Comparison of ENCODE assay signal across 8 cellular contexts in genomic region chr2:237693281-237694039, GRCh38.
A peak's percentile ranks its signal among the peaks of the same experiment; 100 is the strongest.
DNase-seq lines count a peak whose midpoint lies in the region; ATAC-seq and TF ChIP-seq lines count a peak whose summit lies in the region.

No MANE protein-coding gene starts in this region.

- H3K27me3 Mint-ChIP-seq in HFFc6 (ENCODE audit: insufficient read depth) (no peaks in the 10 kb centered on the region; the same call in 1 of the 2 replicates), progenitor cell of endocrine pancreas (peaks cover 10% of the 10 kb centered on the region)
- H3K27me3 Mint-ChIP-seq in T-helper 1 cell treated with Interleukin-12 subunit alpha and Interleukin-12 subunit beta and Interleukin-4 antibody, amounts not matched to agents 30 μg/mL and 1 μg/mL, for 36 hours (ENCODE audit: low read depth) = no peaks in the 10 kb centered on the region

- peaks cover 10% of the 10 kb centered on the region; the same call in 1 of the 2 replicates for H3K36me3 Mint-ChIP-seq in HFFc6 (ENCODE audit: low read depth)
- H3K36me3 Mint-ChIP-seq in T-helper 1 cell treated with Interleukin-12 subunit alpha and Interleukin-12 subunit beta and Interleukin-4 antibody, amounts not matched to agents 30 μg/mL and 1 μg/mL, for 36 hours (ENCODE audit: low read depth) = peaks cover 15% of the 10 kb centered on the region
- H3K36me3 Mint-ChIP-seq in progenitor cell of endocrine pancreas (ENCODE audit: insufficient read depth) = no peaks in the 10 kb centered on the region

- no peak for TF ChIP-seq EP300 in esophagus muscularis mucosa (IDR thresholded peaks at IDR 0.05)

- H3K9me3 ChIP-seq in BE2C (no peaks in the 10 kb centered on the region), esophagus muscularis mucosa (no peaks in the 10 kb centered on the region)

- ATAC-seq in HG02852 (IDR thresholded peaks at IDR 0.05; ENCODE audit: unreplicated experiment) = no peak

- peak overlapping the region; percentile 90 for H3K4me3 ChIP-seq in BE2C (ENCODE audit: low read depth, low read length)
- H3K4me3 ChIP-seq in esophagus muscularis mucosa = peak overlapping the region; percentile 71 to 96 (median 87)

- H3K27ac ChIP-seq in esophagus muscularis mucosa (replicated peaks in 1 of 4) = peak overlapping the region; percentile 93 to 100 (median 98)

- H3K4me1 Mint-ChIP-seq in HFFc6 (ENCODE audit: low read depth) = peaks cover 72% of the 10 kb centered on the region
- H3K4me1 Mint-ChIP-seq in T-helper 1 cell treated with Interleukin-12 subunit alpha and Interleukin-12 subunit beta and Interleukin-4 antibody, amounts not matched to agents 30 μg/mL and 1 μg/mL, for 36 hours (ENCODE audit: low read depth) = peaks cover 62% of the 10 kb centered on the region
- H3K4me1 Mint-ChIP-seq in progenitor cell of endocrine pancreas (ENCODE audit: low read depth) = peaks cover 40% of the 10 kb centered on the region

- 23% methylated on average over 6 of the region's 6 CpGs for WGBS in esophagus muscularis mucosa

- H3K36me3 ChIP-seq in BE2C (no peaks in the 10 kb centered on the region), esophagus muscularis mucosa (no peaks in the 10 kb centered on the region)

- H3K27me3 ChIP-seq in BE2C (no peaks in the 10 kb centered on the region), esophagus muscularis mucosa (no peaks in the 10 kb centered on the region)

- intact Hi-C loops in esophagus muscularis mucosa (cut with DNase I) = no loop called here

- TF ChIP-seq POLR2A in esophagus muscularis mucosa (IDR thresholded peaks at IDR 0.05; ENCODE audit: low read depth) = no peak

- peaks cover 35% of the 10 kb centered on the region for H3K4me1 ChIP-seq in BE2C
- H3K4me1 ChIP-seq in esophagus muscularis mucosa = peaks cover 82 to 89% (median 88%) of the 10 kb centered on the region in 4 donors

- H3K4me3 Mint-ChIP-seq in HFFc6 = peak overlapping the region; percentile 93
- peak overlapping the region; percentile 97 for H3K4me3 Mint-ChIP-seq in T-helper 1 cell treated with Interleukin-12 subunit alpha and Interleukin-12 subunit beta and Interleukin-4 antibody, amounts not matched to agents 30 μg/mL and 1 μg/mL, for 36 hours
- H3K4me3 Mint-ChIP-seq in progenitor cell of endocrine pancreas (ENCODE audit: low read depth) = peak overlapping the region; percentile 69

- H3K9me3 Mint-ChIP-seq in HFFc6 = no peaks in the 10 kb centered on the region
- no peaks in the 10 kb centered on the region for H3K9me3 Mint-ChIP-seq in T-helper 1 cell treated with Interleukin-12 subunit alpha and Interleukin-12 subunit beta and Interleukin-4 antibody, amounts not matched to agents 30 μg/mL and 1 μg/mL, for 36 hours
- H3K9me3 Mint-ChIP-seq in progenitor cell of endocrine pancreas (ENCODE audit: low read depth) = no peaks in the 10 kb centered on the region

- TF ChIP-seq CTCF in BE2C (IDR thresholded peaks at IDR 0.05; ENCODE audit: low read depth, low read length) = no peak
- TF ChIP-seq CTCF in HFFc6 (IDR thresholded peaks at IDR 0.05) = no peak
- no peak for TF ChIP-seq CTCF in esophagus muscularis mucosa (IDR thresholded peaks at IDR 0.05)
- no peak for TF ChIP-seq CTCF in progenitor cell of endocrine pancreas (IDR thresholded peaks at IDR 0.05; ENCODE audit: unreplicated experiment)

- DNase-seq in BE2C (no peak), HFFc6 (peak; percentile 66), esophagus muscularis mucosa (ENCODE audit: extremely low spot score) (no peak), progenitor cell of endocrine pancreas (ENCODE audit: low spot score, unreplicated experiment) (no peak), NCI-H128 (lab: John Stamatoyannopoulos, UW; ENCODE audit: unreplicated experiment) (no peak)
- DNase-seq in stimulated activated CD4-positive, alpha-beta T cell treated with anti-CD3 and anti-CD28 coated beads, Interleukin-12 subunit alpha, Interleukin-12 subunit beta, amount 100 ng/mL, for 4 hours = no peak

- peak overlapping the region; percentile 95 for H3K27ac Mint-ChIP-seq in HFFc6
- peak overlapping the region; percentile 88 for H3K27ac Mint-ChIP-seq in T-helper 1 cell treated with Interleukin-12 subunit alpha and Interleukin-12 subunit beta and Interleukin-4 antibody, amounts not matched to agents 30 μg/mL and 1 μg/mL, for 36 hours
- H3K27ac Mint-ChIP-seq in progenitor cell of endocrine pancreas = peak overlapping the region; percentile 30

Comparison
In these comparisons a context has a peak if more than half of its experiments do, and no peak if none do; other contexts are left out.
1. H3K27ac Mint-ChIP-seq: peak in every context shown above with its lines; median percentile 95 in HFFc6; 88 in T-helper 1 cell treated with Interleukin-12 subunit alpha and Interleukin-12 subunit beta and Interleukin-4 antibody, amounts not matched to agents 30 μg/mL and 1 μg/mL, for 36 hours; 30 in progenitor cell of endocrine pancreas.